In genomic region chr2:172234716-172235661, GRCh38 we compare ENCODE assay signal across 1 cellular context.
TF ChIP-seq lines count a peak whose summit lies in the region.

No MANE protein-coding gene starts in this region.

TF ChIP-seq in HepG2, 621 proteins besides CTCF, POLR2A, EP300 and RAD21 (continued from another document and continues in another):
- no peak for TF ChIP-seq ZBTB1 (CRISPR knock-in tag; IDR thresholded peaks at IDR 0.05; ENCODE audit: borderline replicate concordance)
- TF ChIP-seq MLXIP (CRISPR knock-in tag; IDR thresholded peaks at IDR 0.05; ENCODE audit: borderline replicate concordance) = no peak
- 0 out of 2 replicates have a peak, but pooled peaks have one; percentile 14 for TF ChIP-seq KDM2A (CRISPR knock-in tag; IDR thresholded peaks at IDR 0.05; ENCODE audit: borderline replicate concordance, low read depth)
- peak; percentile 29; the same call in 1 of the 2 replicates for TF ChIP-seq TBX3 (IDR thresholded peaks at IDR 0.05; ENCODE audit: borderline replicate concordance)
- TF ChIP-seq PHF5A (CRISPR knock-in tag; IDR thresholded peaks at IDR 0.05; ENCODE audit: low read depth, unreplicated experiment) = no peak
- peak; percentile 41; the same call in 1 of the 2 replicates for TF ChIP-seq SP5 (CRISPR knock-in tag; IDR thresholded peaks at IDR 0.05; ENCODE audit: borderline replicate concordance, low read depth)
- TF ChIP-seq, protein P1, sequence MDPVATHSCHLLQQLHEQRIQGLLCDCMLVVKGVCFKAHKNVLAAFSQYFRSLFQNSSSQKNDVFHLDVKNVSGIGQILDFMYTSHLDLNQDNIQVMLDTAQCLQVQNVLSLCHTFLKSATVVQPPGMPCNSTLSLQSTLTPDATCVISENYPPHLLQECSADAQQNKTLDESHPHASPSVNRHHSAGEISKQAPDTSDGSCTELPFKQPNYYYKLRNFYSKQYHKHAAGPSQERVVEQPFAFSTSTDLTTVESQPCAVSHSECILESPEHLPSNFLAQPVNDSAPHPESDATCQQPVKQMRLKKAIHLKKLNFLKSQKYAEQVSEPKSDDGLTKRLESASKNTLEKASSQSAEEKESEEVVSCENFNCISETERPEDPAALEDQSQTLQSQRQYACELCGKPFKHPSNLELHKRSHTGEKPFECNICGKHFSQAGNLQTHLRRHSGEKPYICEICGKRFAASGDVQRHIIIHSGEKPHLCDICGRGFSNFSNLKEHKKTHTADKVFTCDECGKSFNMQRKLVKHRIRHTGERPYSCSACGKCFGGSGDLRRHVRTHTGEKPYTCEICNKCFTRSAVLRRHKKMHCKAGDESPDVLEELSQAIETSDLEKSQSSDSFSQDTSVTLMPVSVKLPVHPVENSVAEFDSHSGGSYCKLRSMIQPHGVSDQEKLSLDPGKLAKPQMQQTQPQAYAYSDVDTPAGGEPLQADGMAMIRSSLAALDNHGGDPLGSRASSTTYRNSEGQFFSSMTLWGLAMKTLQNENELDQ (CRISPR knock-in tag; IDR thresholded peaks at IDR 0.05; ENCODE audit: borderline replicate concordance) = no peak
- TF ChIP-seq ZNF382 (CRISPR knock-in tag; IDR thresholded peaks at IDR 0.05; ENCODE audit: borderline replicate concordance) = no peak
- TF ChIP-seq ZNF33B (CRISPR knock-in tag; IDR thresholded peaks at IDR 0.05) = 0 out of 2 replicates have a peak, but pooled peaks have one; percentile 33
- peak; percentile 20; the same call in 1 of the 2 replicates for TF ChIP-seq POGZ (CRISPR knock-in tag; IDR thresholded peaks at IDR 0.05)
- TF ChIP-seq STAG1 (CRISPR knock-in tag; IDR thresholded peaks at IDR 0.05) = peak; percentile 30
- no peak for TF ChIP-seq SMAD1 (CRISPR knock-in tag; IDR thresholded peaks at IDR 0.05; ENCODE audit: borderline replicate concordance, low read depth)
- no peak for TF ChIP-seq HINFP (CRISPR knock-in tag; IDR thresholded peaks at IDR 0.05; ENCODE audit: low read depth)
- 0 out of 2 replicates have a peak, but pooled peaks have one; percentile 55 for TF ChIP-seq MEIS2 (CRISPR knock-in tag; IDR thresholded peaks at IDR 0.05)
- TF ChIP-seq GFI1 (CRISPR knock-in tag; IDR thresholded peaks at IDR 0.05; ENCODE audit: borderline replicate concordance) = no peak
- no peak for TF ChIP-seq LRRFIP1 (CRISPR knock-in tag; conservative IDR thresholded peaks at IDR 0.05)
- TF ChIP-seq, protein P2, sequence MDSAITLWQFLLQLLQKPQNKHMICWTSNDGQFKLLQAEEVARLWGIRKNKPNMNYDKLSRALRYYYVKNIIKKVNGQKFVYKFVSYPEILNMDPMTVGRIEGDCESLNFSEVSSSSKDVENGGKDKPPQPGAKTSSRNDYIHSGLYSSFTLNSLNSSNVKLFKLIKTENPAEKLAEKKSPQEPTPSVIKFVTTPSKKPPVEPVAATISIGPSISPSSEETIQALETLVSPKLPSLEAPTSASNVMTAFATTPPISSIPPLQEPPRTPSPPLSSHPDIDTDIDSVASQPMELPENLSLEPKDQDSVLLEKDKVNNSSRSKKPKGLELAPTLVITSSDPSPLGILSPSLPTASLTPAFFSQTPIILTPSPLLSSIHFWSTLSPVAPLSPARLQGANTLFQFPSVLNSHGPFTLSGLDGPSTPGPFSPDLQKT (CRISPR knock-in tag; IDR thresholded peaks at IDR 0.05; ENCODE audit: borderline replicate concordance) = no peak
- TF ChIP-seq, protein P3, sequence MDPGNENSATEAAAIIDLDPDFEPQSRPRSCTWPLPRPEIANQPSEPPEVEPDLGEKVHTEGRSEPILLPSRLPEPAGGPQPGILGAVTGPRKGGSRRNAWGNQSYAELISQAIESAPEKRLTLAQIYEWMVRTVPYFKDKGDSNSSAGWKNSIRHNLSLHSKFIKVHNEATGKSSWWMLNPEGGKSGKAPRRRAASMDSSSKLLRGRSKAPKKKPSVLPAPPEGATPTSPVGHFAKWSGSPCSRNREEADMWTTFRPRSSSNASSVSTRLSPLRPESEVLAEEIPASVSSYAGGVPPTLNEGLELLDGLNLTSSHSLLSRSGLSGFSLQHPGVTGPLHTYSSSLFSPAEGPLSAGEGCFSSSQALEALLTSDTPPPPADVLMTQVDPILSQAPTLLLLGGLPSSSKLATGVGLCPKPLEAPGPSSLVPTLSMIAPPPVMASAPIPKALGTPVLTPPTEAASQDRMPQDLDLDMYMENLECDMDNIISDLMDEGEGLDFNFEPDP (CRISPR knock-in tag; conservative IDR thresholded peaks at IDR 0.05) = no peak
- TF ChIP-seq JUN (CRISPR knock-in tag; IDR thresholded peaks at IDR 0.05) = no peak
- no peak for TF ChIP-seq ZFAT (CRISPR knock-in tag; conservative IDR thresholded peaks at IDR 0.05)
- TF ChIP-seq RXRA (CRISPR knock-in tag; IDR thresholded peaks at IDR 0.05) = peak; percentile 60; the same call in 1 of the 2 replicates
- no peak for TF ChIP-seq ZNF446 (CRISPR knock-in tag; IDR thresholded peaks at IDR 0.05)
- no peak for TF ChIP-seq TBP (CRISPR knock-in tag; IDR thresholded peaks at IDR 0.05)
- peak; percentile 37 for TF ChIP-seq ZNF687 (CRISPR knock-in tag; IDR thresholded peaks at IDR 0.05)
- TF ChIP-seq CREBL2 (CRISPR knock-in tag; IDR thresholded peaks at IDR 0.05; ENCODE audit: borderline replicate concordance) = no peak
- 0 out of 2 replicates have a peak, but pooled peaks have one; percentile 30 for TF ChIP-seq MED13 (CRISPR knock-in tag; IDR thresholded peaks at IDR 0.05)
- no peak for TF ChIP-seq ZNF431 (CRISPR knock-in tag; IDR thresholded peaks at IDR 0.05; ENCODE audit: borderline replicate concordance, low read depth)
- TF ChIP-seq, protein P4, sequence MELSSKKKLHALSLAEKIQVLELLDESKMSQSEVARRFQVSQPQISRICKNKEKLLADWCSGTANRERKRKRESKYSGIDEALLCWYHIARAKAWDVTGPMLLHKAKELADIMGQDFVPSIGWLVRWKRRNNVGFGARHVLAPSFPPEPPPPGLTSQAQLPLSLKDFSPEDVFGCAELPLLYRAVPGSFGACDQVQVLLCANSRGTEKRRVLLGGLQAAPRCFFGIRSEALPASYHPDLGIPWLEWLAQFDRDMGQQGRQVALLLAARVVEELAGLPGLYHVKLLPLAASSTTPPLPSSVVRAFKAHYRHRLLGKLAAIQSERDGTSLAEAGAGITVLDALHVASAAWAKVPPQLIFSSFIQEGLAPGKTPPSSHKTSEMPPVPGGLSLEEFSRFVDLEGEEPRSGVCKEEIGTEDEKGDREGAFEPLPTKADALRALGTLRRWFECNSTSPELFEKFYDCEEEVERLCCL (CRISPR knock-in tag; IDR thresholded peaks at IDR 0.05; ENCODE audit: borderline replicate concordance) = no peak
- no peak for TF ChIP-seq PAX8 (CRISPR knock-in tag; IDR thresholded peaks at IDR 0.05; ENCODE audit: borderline replicate concordance)
- TF ChIP-seq ZFP62 (CRISPR knock-in tag; IDR thresholded peaks at IDR 0.05) = no peak
- TF ChIP-seq SOX13 (IDR thresholded peaks at IDR 0.05) = peak; percentile 96
- peak in 1 of 2 experiments; percentile 98; a peak in 2 of 4 replicates for TF ChIP-seq SOX13 (CRISPR knock-in tag; conservative IDR thresholded peaks at IDR 0.05 in 1 of 2, IDR thresholded peaks at IDR 0.05 in 1 of 2)
- TF ChIP-seq, protein P5, sequence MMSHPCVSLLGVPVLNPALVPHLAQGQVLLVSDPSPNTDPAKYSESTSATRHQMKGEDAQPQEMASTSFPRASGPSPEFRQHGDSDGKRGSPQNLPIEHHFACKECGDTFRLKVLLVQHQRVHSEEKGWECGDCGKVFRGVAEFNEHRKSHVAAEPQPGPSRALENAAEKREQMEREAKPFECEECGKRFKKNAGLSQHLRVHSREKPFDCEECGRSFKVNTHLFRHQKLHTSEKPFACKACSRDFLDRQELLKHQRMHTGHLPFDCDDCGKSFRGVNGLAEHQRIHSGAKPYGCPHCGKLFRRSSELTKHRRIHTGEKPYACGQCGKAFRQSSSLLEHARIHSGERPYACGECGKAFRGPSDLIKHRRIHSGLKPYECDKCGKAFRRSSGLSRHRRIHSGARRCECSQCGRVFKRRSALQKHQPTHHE (CRISPR knock-in tag; IDR thresholded peaks at IDR 0.05; ENCODE audit: borderline replicate concordance) = no peak
- TF ChIP-seq ZFYVE20 (CRISPR knock-in tag; IDR thresholded peaks at IDR 0.05; ENCODE audit: borderline replicate concordance, low read depth) = no peak
- no peak for TF ChIP-seq ZSCAN5A (CRISPR knock-in tag; IDR thresholded peaks at IDR 0.05; ENCODE audit: borderline replicate concordance)
